In the genomic region with DNA sequence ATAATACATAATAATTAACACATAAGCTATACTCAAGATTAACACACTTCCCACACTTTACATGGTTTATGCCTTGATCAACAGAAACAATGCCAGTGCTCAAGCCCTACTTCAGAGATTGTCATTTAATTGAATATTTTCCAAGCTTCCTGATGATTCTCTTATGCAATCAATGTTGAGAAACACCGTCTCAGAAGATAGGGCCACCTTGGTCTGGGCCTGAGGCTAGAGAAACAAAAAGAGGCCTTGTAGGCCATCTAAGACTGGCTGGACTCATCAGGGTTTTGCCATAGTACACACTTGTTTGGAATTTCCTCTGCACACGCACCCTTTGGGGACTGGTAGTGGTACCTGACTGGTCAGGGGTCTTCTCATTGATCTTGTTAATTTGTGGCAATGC, we compare ENCODE assay signal across 26 cellular contexts. TPM values are rescaled to one million over a fixed set of nuclear protein-coding genes. Genes with fewer than 3 reads are reported as not detected.
"Had no signal": no experiment of that assay in that cellular context is flagged by ENCODE, and none has a peak within 500 bp of the region (broad histone marks: within the 10 kb centered on the region; RNA-seq: fewer than 3 reads in every experiment).

No MANE protein-coding gene starts in this region.

- H3K36me3 Mint-ChIP-seq: activated naive CD8-positive, alpha-beta T cell treated with anti-CD3 and anti-CD28 coated beads for 36 hours had no signal

- H3K27ac Mint-ChIP-seq: activated naive CD8-positive, alpha-beta T cell treated with anti-CD3 and anti-CD28 coated beads for 36 hours; endodermal cell had no signal

- H3K4me3 ChIP-seq: coronary artery, mucosa of descending colon, sigmoid colon, smooth muscle cell had no signal

- H3K4me2 ChIP-seq: smooth muscle cell had no signal

- ATAC-seq: left ventricle myocardium superior, mucosa of descending colon, T-helper 17 cell had no signal

- DNase-seq: activated CD4-positive, alpha-beta T cell treated with anti-CD3 and anti-CD28 coated beads for 4 hours; activated CD4-positive, alpha-beta T cell treated with anti-CD3 and anti-CD28 coated beads, Interleukin-2, amount 50 U/mL, for 48 hours; activated CD4-positive, CD25-positive, alpha-beta regulatory T cell; activated CD8-positive, alpha-beta memory T cell treated with anti-CD3 and anti-CD28 coated beads, Interleukin-2, amount 50 U/mL, for 48 hours; activated naive CD4-positive, alpha-beta T cell treated with Interleukin-2 at 50 U/mL for 16 hours; activated naive CD8-positive, alpha-beta T cell treated with anti-CD3 and anti-CD28 coated beads for 36 hours; activated T-cell treated with anti-CD3 and anti-CD28 coated beads, Interleukin-2, amount 50 U/mL, for 48 hours; amygdala; cerebellar nuclear complex; endodermal cell; foreskin fibroblast; hippocampal formation; left ventricle myocardium superior; mesendoderm; mucosa of descending colon; occipital lobe; sigmoid colon; stimulated activated CD4-positive, alpha-beta T cell treated with anti-CD3 and anti-CD28 coated beads, Interleukin-15, amount 100 ng/mL, for 24 hours; stimulated activated CD8-positive, alpha-beta memory T cell treated with anti-CD3 and anti-CD28 coated beads, Interleukin-4, amount 100 ng/mL, for 48 hours; stimulated activated naive CD4-positive, alpha-beta T cell; T-helper 17 cell had no signal

- H3K4me1 Mint-ChIP-seq: activated naive CD8-positive, alpha-beta T cell treated with anti-CD3 and anti-CD28 coated beads for 36 hours; T-helper 17 cell had no signal

- H3K4me3 Mint-ChIP-seq: activated naive CD8-positive, alpha-beta T cell treated with anti-CD3 and anti-CD28 coated beads for 36 hours; endodermal cell; T-helper 17 cell had no signal

- H3K36me3 ChIP-seq: sigmoid colon had no signal

- H3K9me3 Mint-ChIP-seq: activated naive CD8-positive, alpha-beta T cell treated with anti-CD3 and anti-CD28 coated beads for 36 hours had no signal

- H3K27me3 ChIP-seq: sigmoid colon had no signal

- H3K9me3 ChIP-seq: mucosa of descending colon, sigmoid colon had no signal

RNA-seq across cellular contexts. Expression of gene C9orf152, which starts 16.3 kb away (rescaled TPM):
- total RNA-seq: activated CD8-positive, alpha-beta memory T cell treated with anti-CD3 and anti-CD28 coated beads for 36 hours; activated naive CD8-positive, alpha-beta T cell treated with anti-CD3 and anti-CD28 coated beads for 36 hours; endodermal cell; left ventricle myocardium superior; occipital lobe; sigmoid colon; smooth muscle cell; subcutaneous adipose tissue; T-helper 17 cell had no signal
- polyA plus RNA-seq: neural cell, smooth muscle cell had no signal
